ENCODE assay signal across 8 cellular contexts in genomic region chr15:74873756-74874424, GRCh38. TPM values are rescaled to one million over a fixed set of nuclear protein-coding genes. Genes with fewer than 3 reads are reported as not detected.
A peak's percentile ranks its signal among the peaks of the same experiment; 100 is the strongest.
DNase-seq lines count a peak whose midpoint lies in the region; ATAC-seq and TF ChIP-seq lines count a peak whose summit lies in the region.

No MANE protein-coding gene starts in this region.

- intact Hi-C loops in natural killer cell (cut with micrococcal nuclease) = loop anchor here (1.0 to 2.0 kb wide), 2 partner anchors 15 to 29 kb away; no protein-coding TSS in a partner anchor

- H3K9me3 Mint-ChIP-seq in effector memory CD8-positive, alpha-beta T cell = no peaks in the 10 kb centered on the region
- no peaks in the 10 kb centered on the region for H3K9me3 Mint-ChIP-seq in natural killer cell

- TF ChIP-seq CTCF in natural killer cell (IDR thresholded peaks at IDR 0.05) = no peak

- no peaks in the 10 kb centered on the region for H3K27me3 Mint-ChIP-seq in effector memory CD8-positive, alpha-beta T cell
- no peaks in the 10 kb centered on the region for H3K27me3 Mint-ChIP-seq in natural killer cell (ENCODE audit: low read depth in 2 of 2)

- H3K36me3 Mint-ChIP-seq in effector memory CD8-positive, alpha-beta T cell (ENCODE audit: insufficient read depth) = peaks cover 32% of the 10 kb centered on the region
- no peaks in the 10 kb centered on the region for H3K36me3 Mint-ChIP-seq in natural killer cell

- no peak for ATAC-seq in effector memory CD8-positive, alpha-beta T cell (replicated peaks)
- no peak for ATAC-seq in natural killer cell
- no peak for ATAC-seq in HG02973 (IDR thresholded peaks at IDR 0.05; ENCODE audit: unreplicated experiment)

- H3K4me1 Mint-ChIP-seq in effector memory CD8-positive, alpha-beta T cell (ENCODE audit: low read depth in 2 of 2) = peaks cover 34 to 37% of the 10 kb centered on the region in 2 donors
- H3K4me1 Mint-ChIP-seq in natural killer cell = peaks cover 39% of the 10 kb centered on the region in 2 donors

- H3K27ac Mint-ChIP-seq in effector memory CD8-positive, alpha-beta T cell = peak overlapping the region; percentile 93 to 95
- peak overlapping the region; percentile 95 to 98 for H3K27ac Mint-ChIP-seq in natural killer cell

- peak overlapping the region; percentile 97 to 98 for H3K4me3 Mint-ChIP-seq in effector memory CD8-positive, alpha-beta T cell
- H3K4me3 Mint-ChIP-seq in natural killer cell = peak overlapping the region; percentile 99

- peak; percentile 69 for DNase-seq in activated effector memory CD4-positive, alpha-beta T cell treated with anti-CD3 and anti-CD28 coated beads, Interleukin-2, amount 50 U/mL, for 16 hours
- DNase-seq in activated effector memory CD4-positive, alpha-beta T cell treated with Interleukin-2 at 50 U/mL for 16 hours = no peak
- DNase-seq in RPMI7951 (ENCODE audit: low read depth) (peak; percentile 35), natural killer cell (no peak), NCI-H1105 treated with DMSO at 0.1 percent for 48 hours (lab: John Stamatoyannopoulos, UW) (no peak), epidermal melanocyte (ENCODE audit: insufficient read length, low spot score) (no peak)
- peak in 1 of 3 experiments; percentile 14 for DNase-seq in effector memory CD8-positive, alpha-beta T cell

RNA-seq across cellular contexts. Expression of gene SCAMP2, which starts 0.7 kb away (rescaled TPM):
- total RNA-seq in RPMI7951 (2014; rRNA removed; shearing (Covaris generic)) = 27.8 and 31.4 TPM in 2 replicates
- total RNA-seq in natural killer cell = 100 to 1,000 TPM in 1 of 3 donors, 10 to 100 TPM in 2; 78.8 to 101 (median 92.8) TPM

RNA-seq across cellular contexts. Expression of gene MPI, which starts 16.0 kb away (rescaled TPM):
- 142 and 162 TPM in 2 replicates for total RNA-seq in RPMI7951 (2014; rRNA removed; shearing (Covaris generic))
- total RNA-seq in natural killer cell = 10 to 100 TPM; 15.7 to 20.4 (median 18.8) TPM

RNA-seq across cellular contexts. Expression of gene ULK3, which starts 30.9 kb away (rescaled TPM):
- 14.3 and 15.1 TPM in 2 replicates for total RNA-seq in RPMI7951 (2014; rRNA removed; shearing (Covaris generic))
- 10 to 100 TPM; 54.8 to 75.1 (median 64.7) TPM for total RNA-seq in natural killer cell

RNA-seq across cellular contexts. Expression of gene FAM219B, which starts 32.8 kb away (rescaled TPM):
- total RNA-seq in RPMI7951 (2014; rRNA removed; shearing (Covaris generic)) = 38.9 and 41.2 TPM in 2 replicates
- total RNA-seq in natural killer cell = 100 to 1,000 TPM in 1 of 3 donors, 10 to 100 TPM in 2; 63.5 to 107 (median 69.0) TPM

RNA-seq across cellular contexts. Expression of gene CPLX3, which starts 47.5 kb away (rescaled TPM):
- not detected in 2 replicates for total RNA-seq in RPMI7951 (2014; rRNA removed; shearing (Covaris generic))
- total RNA-seq in natural killer cell = under 1 TPM in 2 of 3 donors, not detected in 1; 0.16 to 0.93 TPM

Comparison
In these comparisons a context has a peak if more than half of its experiments do, and no peak if none do; other contexts are left out.
1. DNase-seq: peak in activated effector memory CD4-positive, alpha-beta T cell treated with anti-CD3 and anti-CD28 coated beads, Interleukin-2, amount 50 U/mL, for 16 hours (single experiment) and RPMI7951 (single experiment); none in activated effector memory CD4-positive, alpha-beta T cell treated with Interleukin-2 at 50 U/mL for 16 hours (single experiment), natural killer cell (single experiment), NCI-H1105 treated with DMSO at 0.1 percent for 48 hours (single experiment) and epidermal melanocyte (single experiment).